16 cellular contexts compared by ENCODE assay signal in genomic region chrX:23890933-23891332, GRCh38. TPM values are rescaled to one million over a fixed set of nuclear protein-coding genes. Genes with fewer than 3 reads are reported as not detected.
A peak's percentile ranks its signal among the peaks of the same experiment; 100 is the strongest.
DNase-seq lines count a peak whose midpoint lies in the region; ATAC-seq, FAIRE-seq and TF ChIP-seq lines count a peak whose summit lies in the region.
"Had no signal": no experiment of that assay in that cellular context is flagged by ENCODE, and none has a peak within 500 bp of the region (broad histone marks: within the 10 kb centered on the region; RNA-seq: fewer than 3 reads in every experiment).

No MANE protein-coding gene starts in this region.

- H3K79me2 ChIP-seq in HCT116 (ENCODE audit: insufficient read depth, low read length) (no peaks in the 10 kb centered on the region), keratinocyte (ENCODE audit: control insufficient read depth, insufficient read depth, low read length) (no peaks in the 10 kb centered on the region)

- BruUV-seq in HCT116 (replicated peaks; lab: Mats Ljungman, UMichigan), result no TSS peak

- H3K9ac ChIP-seq in HCT116 (ENCODE audit: low read length), result no peak overlapping the region
- no peak overlapping the region for H3K9ac ChIP-seq in keratinocyte (ENCODE audit: control insufficient read depth, extremely low read depth, insufficient read depth, low read length)

- POLR2A ChIA-PET in HCT116 (lab: Charles Lee), result interaction anchor here (0.7 to 1.0 kb wide), 2 partner anchors 107 to 108 kb away, joined by 3 to 4 read pairs; partner anchors contain the start of gene SAT1

- no peak for TF ChIP-seq CTCF in C4-2B (conservative IDR thresholded peaks at IDR 0.05)
- no peak for TF ChIP-seq CTCF in HCT116 (IDR thresholded peaks at IDR 0.05 in 2 of 3, conservative IDR thresholded peaks at IDR 0.05 in 1 of 3; ENCODE audit: borderline replicate concordance in 1 of 3, insufficient read depth in 1 of 3, low read depth in 2 of 3, low read length in 2 of 3)
- no peak for TF ChIP-seq CTCF in keratinocyte (optimal IDR thresholded peaks at IDR 0.05 in 1 of 3, IDR thresholded peaks at IDR 0.05 in 1 of 3, conservative IDR thresholded peaks at IDR 0.05 in 1 of 3; ENCODE audit: extremely low read depth in 1 of 3, insufficient read depth in 2 of 3, low read length in 3 of 3)
- no peak for TF ChIP-seq CTCF in foreskin fibroblast (IDR thresholded peaks at IDR 0.05; ENCODE audit: low read depth, low read length)
- no peak for TF ChIP-seq CTCF in esophagus muscularis mucosa (IDR thresholded peaks at IDR 0.05)

- intact Hi-C loops in HCT116 (cut with micrococcal nuclease) (no loop called here), esophagus muscularis mucosa (cut with DNase I) (no loop called here)

- WGBS in esophagus muscularis mucosa, result 91% methylated on average over 4 of the region's 4 CpGs

- DNase-seq in HCT116 (ENCODE audit: low read depth, low spot score) (no peak), SJSA1 (ENCODE audit: low read depth in 1 of 2, low spot score in 2 of 2) (no peak), keratinocyte (ENCODE audit: low read depth, low spot score) (no peak), foreskin fibroblast (no peak), NCI-H446 (lab: John Stamatoyannopoulos, UW) (no peak), NCI-H1694 treated with DMSO at 0.1 percent for 48 hours (lab: John Stamatoyannopoulos, UW) (no peak), esophagus muscularis mucosa (ENCODE audit: extremely low spot score) (no peak)
- DNase-seq: CD4-positive, alpha-beta memory T cell; DND-41; GOT3; NCI-H446 treated with DMSO at 0.1 percent for 48 hours; NCI-H748 treated with DMSO at 0.1 percent for 48 hours; PC-3; Right ventricle myocardium superior had no signal

- ATAC-seq in HCT116, result no peak
- ATAC-seq: PC-3 had no signal

- H3K9me3 ChIP-seq in HCT116 (ENCODE audit: control insufficient read depth in 1 of 2, insufficient read depth in 1 of 2, low read depth in 1 of 2, low read length in 2 of 2), result no peaks in the 10 kb centered on the region
- H3K9me3 ChIP-seq in SJSA1 (replicated peaks), result no peaks in the 10 kb centered on the region
- H3K9me3 ChIP-seq in keratinocyte (ENCODE audit: control insufficient read depth, low read depth, low read length), result no peaks in the 10 kb centered on the region
- no peaks in the 10 kb centered on the region for H3K9me3 ChIP-seq in esophagus muscularis mucosa

- no peak overlapping the region for H2AFZ ChIP-seq in HCT116 (ENCODE audit: low read depth, low read length, poor library complexity, severe bottlenecking)
- no peak overlapping the region for H2AFZ ChIP-seq in keratinocyte (ENCODE audit: control insufficient read depth, low read length)

- H3K9me1 ChIP-seq in keratinocyte (ENCODE audit: control insufficient read depth, extremely low read depth, insufficient read depth, low read length), result no peaks in the 10 kb centered on the region

- H3K4me2 ChIP-seq in HCT116 (ENCODE audit: low read length), result peak overlapping the region; percentile 17; the same call in 1 of the 2 replicates
- H3K4me2 ChIP-seq in keratinocyte (ENCODE audit: control insufficient read depth, extremely low read depth, insufficient read depth, low read depth, low read length), result no peak overlapping the region

- no peaks in the 10 kb centered on the region for H3K36me3 ChIP-seq in HCT116 (ENCODE audit: control insufficient read depth in 1 of 2, insufficient read depth in 2 of 2, low read length in 2 of 2)
- no peaks in the 10 kb centered on the region for H3K36me3 ChIP-seq in SJSA1
- H3K36me3 ChIP-seq in keratinocyte (ENCODE audit: control insufficient read depth in 2 of 2, extremely low read depth in 1 of 2, insufficient read depth in 2 of 2, low read length in 2 of 2), result no peaks in the 10 kb centered on the region
- no peaks in the 10 kb centered on the region for H3K36me3 ChIP-seq in esophagus muscularis mucosa

- dilution Hi-C loops in keratinocyte (cut with MboI; ENCODE audit: extremely low pct_ligation_motif_present, low sequenced_read_pairs), result no loop called here

- no peak overlapping the region for H3K4me3 ChIP-seq in HCT116 (replicated peaks in 1 of 2; ENCODE audit: low read depth in 1 of 2, low read length in 2 of 2)
- H3K4me3 ChIP-seq in SJSA1, result no peak overlapping the region
- no peak overlapping the region for H3K4me3 ChIP-seq in keratinocyte (ENCODE audit: control insufficient read depth in 2 of 3, extremely low read depth in 1 of 3, insufficient read depth in 2 of 3, low read depth in 1 of 3, low read length in 3 of 3)
- H3K4me3 ChIP-seq in foreskin fibroblast (ENCODE audit: low read depth in 1 of 2, low read length in 2 of 2), result no peak overlapping the region
- H3K4me3 ChIP-seq in esophagus muscularis mucosa, result no peak overlapping the region

- CTCF ChIA-PET in HCT116 (lab: Charles Lee), result no interaction called here

- H3K27me3 ChIP-seq in HCT116 (ENCODE audit: insufficient read depth, low read length) (no peaks in the 10 kb centered on the region), SJSA1 (replicated peaks) (no peaks in the 10 kb centered on the region), keratinocyte (ENCODE audit: control insufficient read depth, extremely low read depth, insufficient read depth, low read length) (no peaks in the 10 kb centered on the region), esophagus muscularis mucosa (no peaks in the 10 kb centered on the region)

- RAD21 ChIA-PET in HCT116 (lab: Charles Lee; ENCODE audit: low non-redundant PET in 1 of 2, low total read pairs in 2 of 2, uncharacterized antibody in 2 of 2, unreplicated experiment in 2 of 2), result no interaction called here

- H4K20me1 ChIP-seq in HCT116 (ENCODE audit: insufficient read depth) (no peaks in the 10 kb centered on the region), keratinocyte (ENCODE audit: control insufficient read depth, extremely low read depth, insufficient read depth, low read length) (no peaks in the 10 kb centered on the region)

- no peak for TF ChIP-seq EP300 in esophagus muscularis mucosa (IDR thresholded peaks at IDR 0.05)

- H3K27ac ChIP-seq in C4-2B, result peak overlapping the region; percentile 16; the same call in 1 of the 2 replicates
- peak overlapping the region; percentile 74; the same call in 1 of the 2 replicates for H3K27ac ChIP-seq in HCT116 (ENCODE audit: low read depth, low read length)
- peak overlapping the region; percentile 71; the same call in 1 of the 2 replicates for H3K27ac ChIP-seq in SJSA1
- H3K27ac ChIP-seq in keratinocyte (ENCODE audit: control insufficient read depth, insufficient read depth, low read length), result no peak overlapping the region
- no peak overlapping the region for H3K27ac ChIP-seq in esophagus muscularis mucosa (replicated peaks in 1 of 4)

- no peak for TF ChIP-seq RAD21 in HCT116 (IDR thresholded peaks at IDR 0.05; ENCODE audit: low read depth)

- no peaks in the 10 kb centered on the region for H3K9me2 ChIP-seq in HCT116 (ENCODE audit: insufficient read depth)

- H3K4me1 ChIP-seq in HCT116 (ENCODE audit: control insufficient read depth in 1 of 2, insufficient read depth in 2 of 2, low read length in 2 of 2) (peaks cover 38 to 50% of the 10 kb centered on the region in 2 experiments), SJSA1 (replicated peaks) (peaks cover 26% of the 10 kb centered on the region), keratinocyte (ENCODE audit: control insufficient read depth, extremely low read depth, insufficient read depth, low read length) (no peaks in the 10 kb centered on the region), esophagus muscularis mucosa (no peaks in the 10 kb centered on the region)

- TF ChIP-seq POLR2A in HCT116 (IDR thresholded peaks at IDR 0.05; ENCODE audit: borderline replicate concordance, extremely low read depth, insufficient read depth, insufficient read length), result no peak
- TF ChIP-seq POLR2A in esophagus muscularis mucosa (IDR thresholded peaks at IDR 0.05; ENCODE audit: low read depth), result no peak

- peak; percentile 44 for FAIRE-seq in keratinocyte (lab: Jason Lieb, UNC)

TF ChIP-seq in HCT116, 20 proteins besides CTCF, POLR2A, EP300 and RAD21 (continues in another document):
- TF ChIP-seq YY1 (IDR thresholded peaks at IDR 0.05; ENCODE audit: extremely low read depth, insufficient replicate concordance, low read depth, low read length), result no peak
- TF ChIP-seq ZFX (IDR thresholded peaks at IDR 0.05), result no peak
- TF ChIP-seq TCF7L2 (IDR thresholded peaks at IDR 0.05; ENCODE audit: borderline replicate concordance, extremely low read depth, insufficient read depth, insufficient read length), result no peak
- no peak for TF ChIP-seq ZNF274 (IDR thresholded peaks at IDR 0.05; ENCODE audit: low read depth, low read length)

RNA-seq across cellular contexts. Expression of gene APOO, which starts 16.8 kb away (rescaled TPM):
- total RNA-seq in HCT116 (2021; ENCODE audit: unreplicated experiment) (34.5 TPM), esophagus muscularis mucosa (10 to 100 TPM in 1 of 4 donors, 1 to 10 TPM in 3; 7.5 to 10.2 (median 9.5) TPM)
- polyA plus RNA-seq in HCT116 (2012), result 12.4 and 19.7 TPM in 2 replicates
- total RNA-seq in SJSA1 (2014; rRNA removed; shearing (Covaris generic)), result 28.0 and 39.4 TPM in 2 replicates
- polyA plus RNA-seq in keratinocyte, result 14.5 to 22.7 TPM (median 20.8 TPM) in 3 replicates
- 6.8 TPM for polyA plus RNA-seq in keratinocyte (2011; ENCODE audit: low read depth)
- 15.2 and 30.0 TPM in 2 replicates for polyA plus RNA-seq in keratinocyte (2011; cell fraction: cytosol; rRNA removed)
- 10.7 and 11.1 TPM in 2 replicates for polyA plus RNA-seq in keratinocyte (2011; cell fraction: nucleus; rRNA removed)
- polyA plus RNA-seq in keratinocyte (2012; ENCODE audit: low replicate concordance), result 18.8 and 23.7 TPM in 2 replicates
- polyA minus RNA-seq in keratinocyte, result 1.7 to 12.8 TPM (median 5.0 TPM) in 3 replicates
- polyA minus RNA-seq in keratinocyte (2011; cell fraction: cytosol; rRNA and poly(A)+ RNA removed), result 7.9 TPM
- 1.9 and 4.5 TPM in 2 replicates for polyA minus RNA-seq in keratinocyte (2011; cell fraction: nucleus; rRNA and poly(A)+ RNA removed)

RNA-seq across cellular contexts. Expression of gene CXorf58, which starts 16.9 kb away (rescaled TPM):
- total RNA-seq in HCT116 (2021; ENCODE audit: unreplicated experiment) (not detected), esophagus muscularis mucosa (under 1 TPM in 1 of 4 donors, not detected in 3; 0.29 TPM)
- polyA plus RNA-seq in HCT116 (2012), result 0.06 and 0.07 TPM in 2 replicates
- total RNA-seq in SJSA1 (2014; rRNA removed; shearing (Covaris generic)), result not detected in 2 replicates
- 0.08 to 0.14 TPM (median 0.12 TPM) in 3 replicates for polyA plus RNA-seq in keratinocyte
- polyA plus RNA-seq in keratinocyte (2011; ENCODE audit: low read depth), result not detected
- polyA plus RNA-seq in keratinocyte (2011; cell fraction: cytosol; rRNA removed), result 0.10 and 0.19 TPM in 2 replicates
- polyA plus RNA-seq in keratinocyte (2011; cell fraction: nucleus; rRNA removed), result 0.46 TPM in 1 of 2 replicates, not detected in the other
- 0.08 TPM in 1 of 2 replicates, not detected in the other for polyA plus RNA-seq in keratinocyte (2012; ENCODE audit: low replicate concordance)
- polyA minus RNA-seq in keratinocyte, result not detected in 3 replicates
- not detected for polyA minus RNA-seq in keratinocyte (2011; cell fraction: cytosol; rRNA and poly(A)+ RNA removed)
- polyA minus RNA-seq in keratinocyte (2011; cell fraction: nucleus; rRNA and poly(A)+ RNA removed), result not detected in 2 replicates
- total RNA-seq: B cell; CD4-positive, alpha-beta memory T cell; PC-3 had no signal

Comparison
In these comparisons a context has a peak if more than half of its experiments do, and no peak if none do; other contexts are left out.
1. H3K27ac ChIP-seq: peak in C4-2B (single experiment), HCT116 (single experiment) and SJSA1 (single experiment); none in keratinocyte (single experiment) and esophagus muscularis mucosa (0 of 4).